14 cellular contexts compared by ENCODE assay signal in genomic region chr3:128317698-128318231, GRCh38.
DNase-seq lines count a peak whose midpoint lies in the region; ATAC-seq and TF ChIP-seq lines count a peak whose summit lies in the region.
"Had no signal": no experiment of that assay in that cellular context is flagged by ENCODE, and none has a peak within 500 bp of the region (broad histone marks: within the 10 kb centered on the region; RNA-seq: fewer than 3 reads in every experiment).

No MANE protein-coding gene starts in this region.

- peaks cover 49% of the 10 kb centered on the region for H3K4me1 Mint-ChIP-seq in brain

- H3K36me3 Mint-ChIP-seq in brain: no peaks in the 10 kb centered on the region

- DNase-seq in DMS 273 treated with DMSO at 0.1 percent for 48 hours (lab: John Stamatoyannopoulos, UW) (peak; percentile 74), midbrain (lab: John Stamatoyannopoulos, UW) (peak; percentile 3), foreskin melanocyte (no peak)
- no peak for DNase-seq in effector CD8-positive, alpha-beta T cell (lab: John Stamatoyannopoulos, UW)
- DNase-seq: MM.1S had no signal

- peaks cover 8% of the 10 kb centered on the region; the same call in 1 of the 2 replicates for H3K36me3 ChIP-seq in BLaER1
- H3K36me3 ChIP-seq: breast epithelium, SJSA1 had no signal

- no peaks in the 10 kb centered on the region for H3K27me3 ChIP-seq in BLaER1
- H3K27me3 ChIP-seq: breast epithelium, SJSA1 had no signal

- no peak overlapping the region for H3K4me3 ChIP-seq in BLaER1
- H3K4me3 ChIP-seq: breast epithelium, SJSA1, skin epidermis had no signal

- H4K20me1 ChIP-seq in BLaER1: no peaks in the 10 kb centered on the region; the same call in 1 of the 2 replicates

- TF ChIP-seq CTCF in brain (conservative IDR thresholded peaks at IDR 0.05): no peak

- ATAC-seq in GM19455 (IDR thresholded peaks at IDR 0.05; ENCODE audit: unreplicated experiment) (no peak), GM21360 (IDR thresholded peaks at IDR 0.05; ENCODE audit: unreplicated experiment) (no peak)

- H3K4me2 ChIP-seq in BLaER1: peak overlapping the region; percentile 81

- H3K4me3 Mint-ChIP-seq in brain: no peak overlapping the region
- H3K4me3 Mint-ChIP-seq: neural crest cell had no signal

- peaks cover 38% of the 10 kb centered on the region for H3K4me1 ChIP-seq in BLaER1
- H3K4me1 ChIP-seq: breast epithelium, SJSA1 had no signal

- 0 out of 2 replicates have a peak overlapping the region, but pooled peaks have one; percentile 45 for H3K27ac ChIP-seq in BLaER1
- H3K27ac ChIP-seq: breast epithelium, C4-2B, SJSA1 had no signal

- peak overlapping the region in 4 of 5 experiments; percentile 22 to 90 (median 69) for H3K27ac Mint-ChIP-seq in brain

- H3K27me3 Mint-ChIP-seq in brain: no peaks in the 10 kb centered on the region

- no peaks in the 10 kb centered on the region for H3K9me3 ChIP-seq in BLaER1
- H3K9me3 ChIP-seq: breast epithelium, SJSA1 had no signal

- H3K9me3 Mint-ChIP-seq in brain: no peaks in the 10 kb centered on the region
- H3K9me3 Mint-ChIP-seq: neural crest cell had no signal

- peak overlapping the region; percentile 60 for H3K9ac ChIP-seq in BLaER1

Comparison
In these comparisons a context has a peak if more than half of its experiments do, and no peak if none do; other contexts are left out.
1. DNase-seq: peak in DMS 273 treated with DMSO at 0.1 percent for 48 hours (single experiment) and midbrain (single experiment); none in foreskin melanocyte (single experiment) and effector CD8-positive, alpha-beta T cell (single experiment).